In the genomic region with DNA sequence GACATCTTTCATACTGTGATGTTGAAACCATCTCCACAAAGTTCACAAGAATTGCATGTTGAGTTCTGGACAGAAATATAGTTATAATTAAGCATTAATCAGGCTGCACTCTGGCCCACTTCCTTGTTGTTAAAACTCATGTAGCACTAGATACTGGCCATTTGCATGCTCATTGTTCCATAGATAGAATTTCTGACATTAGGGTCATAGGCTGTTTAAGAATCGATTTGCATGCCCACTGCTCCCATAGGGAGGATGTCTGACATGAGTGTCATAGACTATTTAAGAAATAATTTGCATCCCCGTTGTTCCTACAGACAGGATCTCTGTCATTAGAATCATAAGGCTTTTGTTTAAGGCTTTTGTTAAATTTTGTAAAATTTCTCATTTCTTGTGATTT, we compare ENCODE assay signal across 14 cellular contexts. TPM values are rescaled to one million over a fixed set of nuclear protein-coding genes. Genes with fewer than 3 reads are reported as not detected.
DNase-seq lines count a peak whose midpoint lies in the region; ATAC-seq and TF ChIP-seq lines count a peak whose summit lies in the region.
"Had no signal": no experiment of that assay in that cellular context is flagged by ENCODE, and none has a peak within 500 bp of the region (broad histone marks: within the 10 kb centered on the region; RNA-seq: fewer than 3 reads in every experiment).

No MANE protein-coding gene starts in this region.

- intact Hi-C loops in gastrocnemius medialis (cut with DNase I; ENCODE audit: low total_unique reads) = no loop called here
- intact Hi-C loops in mucosa of descending colon (cut with DNase I, micrococcal nuclease) = loop anchor here in 1 of 2 donors (10.0 kb wide), 1 partner anchor 352 kb away; no protein-coding TSS in a partner anchor

- DNase-seq in NCI-H69 (lab: John Stamatoyannopoulos, UW) (peak; percentile 28), omental fat pad (ENCODE audit: low spot score) (no peak), gastrocnemius medialis (no peak), mucosa of descending colon (no peak), amniotic stem cell (lab: John Stamatoyannopoulos, UW) (no peak)
- DNase-seq: anterior cingulate cortex; CD4-positive, alpha-beta T cell; left colon; NCI-H510A treated with DMSO at 0.1 percent for 48 hours; SHP77 treated with DMSO at 0.1 percent for 48 hours had no signal

- H3K36me3 ChIP-seq in gastrocnemius medialis (no peaks in the 10 kb centered on the region), mucosa of descending colon (ENCODE audit: low read depth) (no peaks in the 10 kb centered on the region)
- H3K36me3 ChIP-seq: gastroesophageal sphincter had no signal

- H3K4me3 ChIP-seq in gastrocnemius medialis = no peak overlapping the region
- no peak overlapping the region for H3K4me3 ChIP-seq in mucosa of descending colon
- H3K4me3 ChIP-seq: gastroesophageal sphincter had no signal

- TF ChIP-seq POLR2A in gastrocnemius medialis (IDR thresholded peaks at IDR 0.05) = no peak

- H3K9me3 ChIP-seq in gastrocnemius medialis = no peaks in the 10 kb centered on the region
- no peaks in the 10 kb centered on the region for H3K9me3 ChIP-seq in mucosa of descending colon
- H3K9me3 ChIP-seq: gastroesophageal sphincter had no signal

- in situ Hi-C loops in gastrocnemius medialis (cut with MboI; ENCODE audit: low sequenced_read_pairs in 4 of 4) = loop anchor here in 3 of 4 donors (10.0 to 25.0 kb wide), 3 partner anchors 292 to 355 kb away; no protein-coding TSS in a partner anchor

- ATAC-seq in GM19025 (IDR thresholded peaks at IDR 0.05; ENCODE audit: low read depth, unreplicated experiment) = peak; percentile 91
- peak; percentile 69 for ATAC-seq in GM21723 (IDR thresholded peaks at IDR 0.05; ENCODE audit: unreplicated experiment)
- peak; percentile 77 for ATAC-seq in HG03095 (IDR thresholded peaks at IDR 0.05; ENCODE audit: unreplicated experiment)
- ATAC-seq in omental fat pad (ENCODE audit: low FRiP score) = no peak
- ATAC-seq in gastrocnemius medialis = no peak
- no peak for ATAC-seq in mucosa of descending colon
- ATAC-seq: gastroesophageal sphincter, left colon had no signal

- H3K27ac ChIP-seq in gastrocnemius medialis = no peak overlapping the region
- H3K27ac ChIP-seq: gastroesophageal sphincter had no signal

- no peaks in the 10 kb centered on the region for H3K27me3 ChIP-seq in gastrocnemius medialis
- H3K27me3 ChIP-seq: gastroesophageal sphincter had no signal

- no peaks in the 10 kb centered on the region for H3K4me1 ChIP-seq in gastrocnemius medialis
- H3K4me1 ChIP-seq in mucosa of descending colon (ENCODE audit: low read depth) = no peaks in the 10 kb centered on the region
- H3K4me1 ChIP-seq: gastroesophageal sphincter had no signal

- no peak for TF ChIP-seq CTCF in omental fat pad (IDR thresholded peaks at IDR 0.05)
- no peak for TF ChIP-seq CTCF in gastrocnemius medialis (IDR thresholded peaks at IDR 0.05 in 4 of 5, conservative IDR thresholded peaks at IDR 0.05 in 1 of 5)
- TF ChIP-seq CTCF in mucosa of descending colon (IDR thresholded peaks at IDR 0.05) = no peak

RNA-seq across cellular contexts. Expression of gene MYF5, which starts 50.2 kb away (rescaled TPM):
- not detected for total RNA-seq in omental fat pad
- total RNA-seq in gastrocnemius medialis = 1 to 10 TPM; 1.7 to 9.3 (median 5.6) TPM
- not detected for total RNA-seq in mucosa of descending colon
- total RNA-seq: CD4-positive, alpha-beta T cell; gastroesophageal sphincter; left colon had no signal

RNA-seq across cellular contexts. Expression of gene MYF6, which starts 59.5 kb away (rescaled TPM):
- total RNA-seq in omental fat pad (under 1 TPM in 2 of 4 donors, not detected in 2; 0.37 to 0.44 TPM), gastrocnemius medialis (1,000 to 10,000 TPM in 2 of 4 donors, 100 to 1,000 TPM in 2; 335 to 1,770 (median 962) TPM), mucosa of descending colon (not detected)
- total RNA-seq: CD4-positive, alpha-beta T cell; gastroesophageal sphincter; left colon had no signal

Comparison
In these comparisons a context has a peak if more than half of its experiments do, and no peak if none do; other contexts are left out.
1. ATAC-seq: peak in GM19025 (single experiment), GM21723 (single experiment) and HG03095 (single experiment); none in omental fat pad (single experiment), gastrocnemius medialis (0 of 2) and mucosa of descending colon (single experiment).
2. RNA of gene MYF6, which starts 59.5 kb away (total RNA-seq): 335 to 1,770 TPM in gastrocnemius medialis; 0.37 to 0.44 TPM in omental fat pad and not detected in mucosa of descending colon; every median in the first group is over 100 times any median in the second.